25 cellular contexts compared by ENCODE assay signal in the genomic region with DNA sequence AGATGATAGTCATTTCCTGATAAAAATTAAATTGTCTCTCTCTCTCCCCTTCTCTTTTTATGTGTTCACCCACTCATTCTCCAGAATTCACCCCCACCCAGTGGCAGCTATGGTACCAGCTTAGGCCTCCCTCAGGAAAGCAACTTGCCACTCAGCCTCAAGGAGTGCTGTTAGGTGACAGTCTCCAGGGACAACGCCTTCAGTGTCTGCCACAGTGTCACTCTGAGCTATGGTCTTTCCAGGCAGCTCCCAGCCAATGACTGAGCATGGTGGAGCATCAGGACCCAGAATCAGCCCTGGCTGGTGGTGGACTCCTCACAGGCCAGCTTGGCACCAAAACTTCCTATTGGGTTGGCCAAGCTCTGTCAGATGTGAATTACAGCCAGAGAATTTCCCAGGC.
DNase-seq lines count a peak whose midpoint lies in the region; ATAC-seq and TF ChIP-seq lines count a peak whose summit lies in the region.
"Had no signal": no experiment of that assay in that cellular context is flagged by ENCODE, and none has a peak within 500 bp of the region (broad histone marks: within the 10 kb centered on the region; RNA-seq: fewer than 3 reads in every experiment).

No MANE protein-coding gene starts in this region.

- TF ChIP-seq CTCF in heart left ventricle (IDR thresholded peaks at IDR 0.05) (no peak), left ventricle myocardium inferior (IDR thresholded peaks at IDR 0.05; ENCODE audit: borderline replicate concordance) (no peak), gastrocnemius medialis (IDR thresholded peaks at IDR 0.05 in 4 of 5, conservative IDR thresholded peaks at IDR 0.05 in 1 of 5) (no peak)

- H3K4me3 ChIP-seq in heart left ventricle (no peak overlapping the region), left ventricle myocardium inferior (no peak overlapping the region), gastrocnemius medialis (no peak overlapping the region)
- H3K4me3 ChIP-seq: adrenal gland, BLaER1, heart right ventricle, MG63, PC-9, psoas muscle had no signal

- H3K4me1 ChIP-seq in heart left ventricle (peaks cover 0 to 10% (median 0%) of the 10 kb centered on the region in 12 donors), left ventricle myocardium inferior (peaks cover 12% of the 10 kb centered on the region), gastrocnemius medialis (no peaks in the 10 kb centered on the region)
- H3K4me1 ChIP-seq: adrenal gland, BLaER1, psoas muscle had no signal

- H3K36me3 ChIP-seq in heart left ventricle (no peaks in the 10 kb centered on the region), left ventricle myocardium inferior (no peaks in the 10 kb centered on the region), gastrocnemius medialis (no peaks in the 10 kb centered on the region)
- H3K36me3 ChIP-seq: adrenal gland, BLaER1, heart right ventricle, MG63 had no signal

- H3K27ac ChIP-seq in heart left ventricle = no peak overlapping the region
- no peak overlapping the region for H3K27ac ChIP-seq in left ventricle myocardium inferior (replicated peaks)
- H3K27ac ChIP-seq in gastrocnemius medialis = no peak overlapping the region
- H3K27ac ChIP-seq: adrenal gland, BLaER1, heart right ventricle, HL-60, KMS-11, PC-9, psoas muscle had no signal

- TF ChIP-seq POLR2A in heart left ventricle (IDR thresholded peaks at IDR 0.05) (no peak), gastrocnemius medialis (IDR thresholded peaks at IDR 0.05) (no peak)

- H3K9me3 ChIP-seq in heart left ventricle (peaks cover 0 to 2% (median 0%) of the 10 kb centered on the region in 12 donors), left ventricle myocardium inferior (replicated peaks) (no peaks in the 10 kb centered on the region), gastrocnemius medialis (no peaks in the 10 kb centered on the region)
- H3K9me3 ChIP-seq: adrenal gland, BLaER1, heart right ventricle, MG63, psoas muscle had no signal

- H3K27me3 ChIP-seq in heart left ventricle = no peaks in the 10 kb centered on the region
- no peaks in the 10 kb centered on the region for H3K27me3 ChIP-seq in left ventricle myocardium inferior (ENCODE audit: low read depth)
- H3K27me3 ChIP-seq in gastrocnemius medialis = no peaks in the 10 kb centered on the region
- H3K27me3 ChIP-seq: adrenal gland, BLaER1, heart right ventricle, MG63 had no signal

- intact Hi-C loops in heart left ventricle (cut with DNase I) = no loop called here
- intact Hi-C loops in left ventricle myocardium inferior (cut with micrococcal nuclease) = no loop called here
- intact Hi-C loops in left cardiac atrium (cut with DNase I) = no loop called here
- intact Hi-C loops in gastrocnemius medialis (cut with DNase I; ENCODE audit: low total_unique reads) = no loop called here

- ATAC-seq in heart left ventricle (peak in 3 of 4 donors; percentile 52 to 58 (median 55)), left cardiac atrium (peak; percentile 35 to 41), gastrocnemius medialis (no peak)
- ATAC-seq: esophagus mucosa; natural killer cell treated with Interleukin-12 subunit alpha and Interleukin-12 subunit beta and Interleukin-15 and Interleukin-18, amount 100 ng/mL, for 72 hours had no signal

- DNase-seq in heart left ventricle (no peak), left ventricle myocardium inferior (no peak), NCI-H1105 (lab: John Stamatoyannopoulos, UW) (peak; percentile 10), left cardiac atrium (no peak), gastrocnemius medialis (no peak), NCI-H1694 treated with DMSO at 0.1 percent for 48 hours (lab: John Stamatoyannopoulos, UW) (no peak), superior temporal gyrus (ENCODE audit: extremely low spot score) (no peak)
- DNase-seq: activated CD4-positive, alpha-beta memory T cell treated with anti-CD3 and anti-CD28 coated beads, Interleukin-2, amount 10 ng/mL, durations not matched to agents 7 days and 5 days; activated CD8-positive, alpha-beta memory T cell treated with anti-CD3 and anti-CD28 coated beads, Interleukin-2, amount 50 U/mL, for 4 hours; activated naive CD4-positive, alpha-beta T cell treated with anti-CD3 and anti-CD28 coated beads, Interleukin-2, amount 10 ng/mL, durations not matched to agents 7 days and 5 days; cerebellar nuclear complex; dermis blood vessel endothelial cell; heart right ventricle; MG63; NCI-H2171; PC-9; psoas muscle; SHP77; stimulated activated CD4-positive, alpha-beta T cell treated with anti-CD3 and anti-CD28 coated beads, Interleukin-4, amount 100 ng/mL, for 4 hours had no signal

- in situ Hi-C loops in gastrocnemius medialis (cut with MboI; ENCODE audit: low sequenced_read_pairs in 4 of 4) = no loop called here

- WGBS in heart left ventricle, 4 donors = 89 to 95% (median 89%) methylated on average over 1 of the region's 1 CpG

Comparison
In these comparisons a context has a peak if more than half of its experiments do, and no peak if none do; other contexts are left out.
1. ATAC-seq: peak in heart left ventricle (3 of 4) and left cardiac atrium (2 of 2); none in gastrocnemius medialis (0 of 2).